In the genomic region with DNA sequence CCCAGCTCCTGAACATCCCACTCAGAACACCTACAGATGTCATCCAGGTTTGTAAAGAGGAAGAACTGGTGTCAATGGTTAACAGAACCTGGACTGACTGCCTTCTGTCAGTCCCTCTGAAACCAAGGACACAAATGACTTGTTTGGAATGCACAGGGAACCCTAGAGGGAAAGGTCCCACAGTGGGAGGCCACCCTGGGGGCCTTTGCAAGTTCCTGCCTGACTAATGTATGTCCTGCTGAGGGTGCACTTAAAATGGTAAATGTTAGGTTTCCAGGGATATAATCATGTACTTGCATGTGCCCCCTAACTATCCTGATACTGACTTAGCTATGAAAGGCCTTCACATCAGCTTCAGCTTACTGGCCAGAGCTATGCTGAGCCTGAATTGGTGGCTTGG, we compare ENCODE assay signal across 1 cellular context.
TF ChIP-seq lines count a peak whose summit lies in the region.

No MANE protein-coding gene starts in this region.

TF ChIP-seq in GM23338, 12 proteins besides CTCF, POLR2A, EP300 and RAD21:
- TF ChIP-seq ZNF462 (CRISPR knock-in tag; IDR thresholded peaks at IDR 0.05) (no peak), EZH2phosphoT487 (IDR thresholded peaks at IDR 0.05; ENCODE audit: unreplicated experiment) (no peak), JUNB (IDR thresholded peaks at IDR 0.05; ENCODE audit: unreplicated experiment) (no peak), ZNF114 (CRISPR knock-in tag; IDR thresholded peaks at IDR 0.05) (no peak), CREB1 (CRISPR knock-in tag; IDR thresholded peaks at IDR 0.05; ENCODE audit: low read depth) (no peak)
- TF ChIP-seq, protein P1, sequence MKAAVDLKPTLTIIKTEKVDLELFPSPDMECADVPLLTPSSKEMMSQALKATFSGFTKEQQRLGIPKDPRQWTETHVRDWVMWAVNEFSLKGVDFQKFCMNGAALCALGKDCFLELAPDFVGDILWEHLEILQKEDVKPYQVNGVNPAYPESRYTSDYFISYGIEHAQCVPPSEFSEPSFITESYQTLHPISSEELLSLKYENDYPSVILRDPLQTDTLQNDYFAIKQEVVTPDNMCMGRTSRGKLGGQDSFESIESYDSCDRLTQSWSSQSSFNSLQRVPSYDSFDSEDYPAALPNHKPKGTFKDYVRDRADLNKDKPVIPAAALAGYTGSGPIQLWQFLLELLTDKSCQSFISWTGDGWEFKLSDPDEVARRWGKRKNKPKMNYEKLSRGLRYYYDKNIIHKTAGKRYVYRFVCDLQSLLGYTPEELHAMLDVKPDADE (IDR thresholded peaks at IDR 0.05) = no peak
